ENCODE assay signal across 10 cellular contexts in the genomic region with DNA sequence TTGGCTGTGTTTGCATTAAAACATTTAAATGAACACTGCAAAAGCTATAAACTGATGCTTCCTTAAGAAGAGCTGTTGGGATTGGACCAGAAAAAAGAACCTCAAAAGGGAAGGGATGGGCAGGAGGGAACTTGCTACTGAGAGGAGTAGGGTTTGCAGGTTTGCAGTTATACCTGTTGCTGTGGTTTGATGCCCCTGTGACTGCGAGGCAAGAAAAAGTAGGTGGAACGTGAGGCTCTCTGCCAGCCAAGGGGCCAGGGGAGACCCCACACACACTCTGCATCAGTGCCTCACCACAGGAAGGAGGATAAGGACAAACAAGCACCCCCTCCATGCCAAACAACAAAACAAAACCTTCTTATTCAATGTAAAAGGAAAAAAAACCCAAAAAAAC.
A peak's percentile ranks its signal among the peaks of the same experiment; 100 is the strongest.
DNase-seq lines count a peak whose midpoint lies in the region; ATAC-seq and TF ChIP-seq lines count a peak whose summit lies in the region.
"Had no signal": no experiment of that assay in that cellular context is flagged by ENCODE, and none has a peak within 500 bp of the region (broad histone marks: within the 10 kb centered on the region; RNA-seq: fewer than 3 reads in every experiment).

No MANE protein-coding gene starts in this region.

- H3K4me1 ChIP-seq in Peyer's patch: peaks cover 0 to 34% (median 9%) of the 10 kb centered on the region in 4 donors
- H3K4me1 ChIP-seq in stomach: peaks cover 4 to 39% (median 21%) of the 10 kb centered on the region in 4 donors

- H3K27me3 ChIP-seq in Peyer's patch (no peaks in the 10 kb centered on the region), stomach (no peaks in the 10 kb centered on the region), WERI-Rb-1 (ENCODE audit: insufficient read depth, low read depth, severe bottlenecking) (no peaks in the 10 kb centered on the region)
- H3K27me3 ChIP-seq: right lobe of liver had no signal

- H3K9me3 ChIP-seq in Peyer's patch (no peaks in the 10 kb centered on the region), stomach (no peaks in the 10 kb centered on the region), WERI-Rb-1 (ENCODE audit: severe bottlenecking) (no peaks in the 10 kb centered on the region)
- H3K9me3 ChIP-seq: right lobe of liver had no signal

- CTCF ChIA-PET in activated CD4-positive, alpha-beta T cell treated with anti-CD3 and anti-CD28 coated beads, Interleukin-2, amount 10 ng/mL, durations not matched to agents 7 days and 5 days (lab: Charles Lee): interaction anchor here (0.7 to 2.2 kb wide), 8 partner anchors 18 to 151 kb away, joined by 3 to 10 read pairs (median 4); no protein-coding TSS in a partner anchor

- ATAC-seq in esophagus mucosa: peak; percentile 28
- ATAC-seq: right lobe of liver had no signal

- H3K4me3 ChIP-seq in Peyer's patch (peak overlapping the region in 1 of 4 donors; percentile 26), stomach (no peak overlapping the region), WERI-Rb-1 (ENCODE audit: low read depth, low read length) (no peak overlapping the region)
- H3K4me3 ChIP-seq: right lobe of liver had no signal

- TF ChIP-seq CTCF in Peyer's patch (IDR thresholded peaks at IDR 0.05) (no peak), stomach (IDR thresholded peaks at IDR 0.05) (no peak), WERI-Rb-1 (IDR thresholded peaks at IDR 0.05; ENCODE audit: low read depth, low read length) (no peak)

- TF ChIP-seq EP300 in stomach (IDR thresholded peaks at IDR 0.05): no peak

- peak overlapping the region; percentile 97 for H3K27ac Mint-ChIP-seq in activated CD4-positive, alpha-beta T cell treated with anti-CD3 and anti-CD28 coated beads, Interleukin-2, amount 10 ng/mL, durations not matched to agents 7 days and 5 days

- no peaks in the 10 kb centered on the region for H3K9me3 Mint-ChIP-seq in activated CD4-positive, alpha-beta T cell treated with anti-CD3 and anti-CD28 coated beads, Interleukin-2, amount 10 ng/mL, durations not matched to agents 7 days and 5 days

- POLR2A ChIA-PET in activated CD4-positive, alpha-beta T cell treated with anti-CD3 and anti-CD28 coated beads, Interleukin-2, amount 10 ng/mL, durations not matched to agents 7 days and 5 days (lab: Charles Lee): no interaction called here

- TF ChIP-seq POLR2A in Peyer's patch (IDR thresholded peaks at IDR 0.05): no peak
- TF ChIP-seq POLR2A in stomach (IDR thresholded peaks at IDR 0.05): no peak

- peak; percentile 20 for DNase-seq in activated CD4-positive, alpha-beta T cell treated with anti-CD3 and anti-CD28 coated beads, Interleukin-2, amount 10 ng/mL, durations not matched to agents 7 days and 5 days
- no peak for DNase-seq in activated CD4-positive, alpha-beta T cell treated with anti-CD3 and anti-CD28 coated beads for 48 hours
- DNase-seq in Peyer's patch: no peak
- no peak for DNase-seq in stomach
- no peak for DNase-seq in NCI-H82 treated with DMSO at 0.1 percent for 48 hours (lab: John Stamatoyannopoulos, UW; ENCODE audit: unreplicated experiment)
- DNase-seq in G401 (ENCODE audit: low spot score): no peak
- DNase-seq in WERI-Rb-1: no peak
- DNase-seq: right lobe of liver, Right ventricle myocardium superior had no signal

- no peaks in the 10 kb centered on the region for H3K27me3 Mint-ChIP-seq in activated CD4-positive, alpha-beta T cell treated with anti-CD3 and anti-CD28 coated beads, Interleukin-2, amount 10 ng/mL, durations not matched to agents 7 days and 5 days

- H3K27ac ChIP-seq in Peyer's patch (peak overlapping the region; percentile 53 to 74 (median 72)), stomach (peak overlapping the region in 4 of 5 donors; percentile 13 to 40 (median 24)), WERI-Rb-1 (no peak overlapping the region)
- H3K27ac ChIP-seq: right lobe of liver had no signal

- 71 to 84% (median 79%) methylated on average over 2 of the region's 2 CpGs for WGBS in stomach, 5 donors

- H3K4me3 Mint-ChIP-seq in activated CD4-positive, alpha-beta T cell treated with anti-CD3 and anti-CD28 coated beads, Interleukin-2, amount 10 ng/mL, durations not matched to agents 7 days and 5 days: peak overlapping the region; percentile 77

- H3K36me3 ChIP-seq in Peyer's patch (no peaks in the 10 kb centered on the region), stomach (no peaks in the 10 kb centered on the region), WERI-Rb-1 (no peaks in the 10 kb centered on the region)
- H3K36me3 ChIP-seq: right lobe of liver had no signal

- intact Hi-C loops in stomach (cut with DNase I; ENCODE audit: low total_unique reads): no loop called here

- H3K4me1 Mint-ChIP-seq in activated CD4-positive, alpha-beta T cell treated with anti-CD3 and anti-CD28 coated beads, Interleukin-2, amount 10 ng/mL, durations not matched to agents 7 days and 5 days: peaks cover 53% of the 10 kb centered on the region

- no peaks in the 10 kb centered on the region for H3K36me3 Mint-ChIP-seq in activated CD4-positive, alpha-beta T cell treated with anti-CD3 and anti-CD28 coated beads, Interleukin-2, amount 10 ng/mL, durations not matched to agents 7 days and 5 days (ENCODE audit: low read depth)

- in situ Hi-C loops in G401 (cut with HindIII; ENCODE audit: low sequenced_read_pairs): no loop called here
